ENCODE assay signal across 17 cellular contexts in the genomic region with DNA sequence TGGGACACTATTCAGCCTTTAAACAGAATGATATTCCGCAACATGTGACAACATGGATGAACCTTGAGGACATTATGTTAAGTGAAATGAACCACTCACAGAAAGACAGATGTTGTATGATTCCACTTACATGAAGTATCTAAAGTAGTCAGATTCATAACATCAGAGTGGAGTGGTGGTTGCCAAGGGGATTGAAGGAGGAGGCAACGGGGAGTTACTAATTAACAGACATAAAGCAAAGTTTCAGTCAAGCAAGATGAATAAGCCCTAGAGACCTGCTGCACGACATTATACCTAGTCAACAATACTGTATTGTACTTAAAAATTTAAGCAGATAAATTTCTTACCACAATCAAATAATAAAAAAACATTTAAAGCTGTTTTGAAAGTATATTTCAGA.
DNase-seq lines count a peak whose midpoint lies in the region; ATAC-seq and TF ChIP-seq lines count a peak whose summit lies in the region.
"Had no signal": no experiment of that assay in that cellular context is flagged by ENCODE, and none has a peak within 500 bp of the region (broad histone marks: within the 10 kb centered on the region; RNA-seq: fewer than 3 reads in every experiment).

No MANE protein-coding gene starts in this region.

- no peak overlapping the region for H3K4me3 ChIP-seq in kidney epithelial cell (ENCODE audit: low read depth, low read length)
- no peak overlapping the region for H3K4me3 ChIP-seq in CD8-positive, alpha-beta memory T cell (ENCODE audit: low read length)
- H3K4me3 ChIP-seq: ascending aorta, gastrocnemius medialis, stomach had no signal

- no peaks in the 10 kb centered on the region for H3K4me1 Mint-ChIP-seq in CD8-positive, alpha-beta memory T cell
- H3K4me1 Mint-ChIP-seq: activated CD4-positive, alpha-beta T cell treated with anti-CD3 and anti-CD28 coated beads, Interleukin-2, amount 10 ng/mL, durations not matched to agents 24 days and 14 days had no signal

- no peak overlapping the region for H3K4me3 Mint-ChIP-seq in CD8-positive, alpha-beta memory T cell
- H3K4me3 Mint-ChIP-seq: activated CD4-positive, alpha-beta T cell treated with anti-CD3 and anti-CD28 coated beads, Interleukin-2, amount 10 ng/mL, durations not matched to agents 24 days and 14 days; T-helper 1 cell treated with Interleukin-12 subunit alpha and Interleukin-12 subunit beta and Interleukin-4 antibody, amounts not matched to agents 30 μg/mL and 1 μg/mL, for 36 hours had no signal

- H3K36me3 ChIP-seq in kidney epithelial cell (ENCODE audit: control insufficient read depth, insufficient read depth, low read length): no peaks in the 10 kb centered on the region
- no peaks in the 10 kb centered on the region for H3K36me3 ChIP-seq in CD8-positive, alpha-beta memory T cell (ENCODE audit: insufficient read depth, low read length)
- H3K36me3 ChIP-seq: ascending aorta, gastrocnemius medialis, stomach had no signal

- no peaks in the 10 kb centered on the region for H3K4me1 ChIP-seq in CD8-positive, alpha-beta memory T cell (ENCODE audit: insufficient read depth, low read length)
- H3K4me1 ChIP-seq: ascending aorta, gastrocnemius medialis, stomach had no signal

- CTCF ChIA-PET in CD8-positive, alpha-beta memory T cell (lab: Charles Lee): no interaction called here

- POLR2A ChIA-PET in CD8-positive, alpha-beta memory T cell (lab: Charles Lee): no interaction called here

- H3K27ac ChIP-seq in CD8-positive, alpha-beta memory T cell (ENCODE audit: low read depth, low read length): no peak overlapping the region
- H3K27ac ChIP-seq: ascending aorta, gastrocnemius medialis, stomach had no signal

- no peak overlapping the region for H3K27ac Mint-ChIP-seq in CD8-positive, alpha-beta memory T cell
- H3K27ac Mint-ChIP-seq: activated CD4-positive, alpha-beta T cell treated with anti-CD3 and anti-CD28 coated beads, Interleukin-2, amount 10 ng/mL, durations not matched to agents 24 days and 14 days; T-helper 1 cell treated with Interleukin-12 subunit alpha and Interleukin-12 subunit beta and Interleukin-4 antibody, amounts not matched to agents 30 μg/mL and 1 μg/mL, for 36 hours had no signal

- ATAC-seq in GM18861 (IDR thresholded peaks at IDR 0.05; ENCODE audit: unreplicated experiment) (peak; percentile 96), HG02759 (IDR thresholded peaks at IDR 0.05; ENCODE audit: unreplicated experiment) (peak; percentile 96), GM19328 (IDR thresholded peaks at IDR 0.05; ENCODE audit: unreplicated experiment) (no peak)
- ATAC-seq: gastrocnemius medialis, Panc1 had no signal

- no peaks in the 10 kb centered on the region for H3K27me3 ChIP-seq in kidney epithelial cell (ENCODE audit: control insufficient read depth, insufficient read depth, low read length)
- no peaks in the 10 kb centered on the region for H3K27me3 ChIP-seq in CD8-positive, alpha-beta memory T cell (ENCODE audit: insufficient read depth, low read length, poor library complexity, severe bottlenecking)
- H3K27me3 ChIP-seq: ascending aorta, gastrocnemius medialis, stomach had no signal

- H3K27me3 Mint-ChIP-seq in CD8-positive, alpha-beta memory T cell: peaks cover 0 to 3% of the 10 kb centered on the region in 2 donors
- H3K27me3 Mint-ChIP-seq: activated CD4-positive, alpha-beta T cell treated with anti-CD3 and anti-CD28 coated beads, Interleukin-2, amount 10 ng/mL, durations not matched to agents 24 days and 14 days had no signal

- TF ChIP-seq CTCF in kidney epithelial cell (IDR thresholded peaks at IDR 0.05; ENCODE audit: insufficient read depth, low read length, poor library complexity, severe bottlenecking) (no peak), GM10266 (IDR thresholded peaks at IDR 0.05; ENCODE audit: control insufficient read depth, insufficient read depth, low read depth, missing control alignments) (no peak)

- peaks cover 0 to 4% (median 2%) of the 10 kb centered on the region in 5 donors for H3K9me3 Mint-ChIP-seq in CD8-positive, alpha-beta memory T cell
- H3K9me3 Mint-ChIP-seq: activated CD4-positive, alpha-beta T cell treated with anti-CD3 and anti-CD28 coated beads, Interleukin-2, amount 10 ng/mL, durations not matched to agents 24 days and 14 days; T-helper 1 cell treated with Interleukin-12 subunit alpha and Interleukin-12 subunit beta and Interleukin-4 antibody, amounts not matched to agents 30 μg/mL and 1 μg/mL, for 36 hours had no signal

- H3K9me3 ChIP-seq in CD8-positive, alpha-beta memory T cell (ENCODE audit: low read length): no peaks in the 10 kb centered on the region
- H3K9me3 ChIP-seq: ascending aorta, gastrocnemius medialis, stomach had no signal

- DNase-seq in NCI-H1417 (lab: John Stamatoyannopoulos, UW) (peak; percentile 67 to 90 (median 89)), kidney epithelial cell (ENCODE audit: low read depth) (peak; percentile 32), GM10266 (ENCODE audit: extremely low spot score) (no peak)
- DNase-seq in activated naive CD4-positive, alpha-beta T cell (lab: John Stamatoyannopoulos, UW): no peak
- DNase-seq in CD8-positive, alpha-beta memory T cell: no peak
- DNase-seq: activated CD4-positive, alpha-beta T cell treated with anti-CD3 and anti-CD28 coated beads, Interleukin-2, amount 10 ng/mL, durations not matched to agents 24 days and 14 days; gastrocnemius medialis; Karpas-422; NCI-H2107; stimulated activated CD4-positive, alpha-beta T cell treated with anti-CD3 and anti-CD28 coated beads, Interleukin-4, amount 100 ng/mL, for 4 hours; stomach had no signal

- no peaks in the 10 kb centered on the region for H3K36me3 Mint-ChIP-seq in CD8-positive, alpha-beta memory T cell

Comparison
In these comparisons a context has a peak if more than half of its experiments do, and no peak if none do; other contexts are left out.
1. DNase-seq: peak in NCI-H1417 (3 of 3) and kidney epithelial cell (single experiment); none in GM10266 (single experiment), activated naive CD4-positive, alpha-beta T cell (0 of 4) and CD8-positive, alpha-beta memory T cell (0 of 5).